Comparison of ENCODE assay signal across 1 cellular context in the genomic region with DNA sequence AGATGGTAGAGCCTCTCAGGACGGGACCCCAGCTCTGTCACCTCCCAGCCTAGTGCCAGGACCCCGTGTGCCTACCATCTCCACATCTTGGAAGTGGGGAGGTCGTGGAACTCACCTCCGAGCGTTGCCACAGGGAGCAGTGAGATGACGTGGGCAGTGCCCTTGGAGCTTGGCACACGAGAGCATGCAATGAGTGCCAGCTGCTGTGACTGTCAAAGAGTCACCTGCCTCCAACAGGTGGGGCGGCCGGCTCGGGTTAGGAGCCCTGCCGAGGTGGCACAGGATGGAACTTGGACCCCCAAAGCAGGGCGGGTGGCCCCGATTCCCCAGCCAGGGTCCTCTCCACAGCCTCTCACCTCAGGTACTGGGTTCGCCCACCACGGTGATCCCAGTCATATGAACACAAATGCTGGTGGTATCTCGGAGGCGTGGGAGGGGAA.
TF ChIP-seq lines count a peak whose summit lies in the region.

No MANE protein-coding gene starts in this region.

TF ChIP-seq in IMR-90, 13 proteins besides CTCF, POLR2A, EP300 and RAD21 (continued from another document):
- no peak for TF ChIP-seq MAZ (IDR thresholded peaks at IDR 0.05; ENCODE audit: borderline replicate concordance, low read depth, low read length)
- TF ChIP-seq RCOR1 (IDR thresholded peaks at IDR 0.05; ENCODE audit: insufficient replicate concordance, low read length), result no peak
- TF ChIP-seq SMC3 (IDR thresholded peaks at IDR 0.05; ENCODE audit: low read depth, low read length), result no peak
- TF ChIP-seq FOS (IDR thresholded peaks at IDR 0.05; ENCODE audit: low read depth, low read length), result no peak
- no peak for TF ChIP-seq CEBPB (IDR thresholded peaks at IDR 0.05; ENCODE audit: low read depth, low read length)
- TF ChIP-seq MAFK (IDR thresholded peaks at IDR 0.05; ENCODE audit: low read depth, low read length), result no peak
- TF ChIP-seq, protein P1, sequence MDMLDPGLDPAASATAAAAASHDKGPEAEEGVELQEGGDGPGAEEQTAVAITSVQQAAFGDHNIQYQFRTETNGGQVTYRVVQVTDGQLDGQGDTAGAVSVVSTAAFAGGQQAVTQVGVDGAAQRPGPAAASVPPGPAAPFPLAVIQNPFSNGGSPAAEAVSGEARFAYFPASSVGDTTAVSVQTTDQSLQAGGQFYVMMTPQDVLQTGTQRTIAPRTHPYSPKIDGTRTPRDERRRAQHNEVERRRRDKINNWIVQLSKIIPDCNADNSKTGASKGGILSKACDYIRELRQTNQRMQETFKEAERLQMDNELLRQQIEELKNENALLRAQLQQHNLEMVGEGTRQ (IDR thresholded peaks at IDR 0.05; ENCODE audit: low read depth, low read length), result no peak
- TF ChIP-seq RFX5 (IDR thresholded peaks at IDR 0.05; ENCODE audit: low read depth, low read length), result no peak
